Comparison of ENCODE assay signal across 1 cellular context in genomic region chr12:93380480-93381121, GRCh38.
A peak's percentile ranks its signal among the peaks of the same experiment; 100 is the strongest.
TF ChIP-seq lines count a peak whose summit lies in the region.

No MANE protein-coding gene starts in this region.

TF ChIP-seq in SK-N-SH, 30 proteins besides CTCF, POLR2A, EP300 and RAD21 (continued from another document):
- no peak for TF ChIP-seq REST (IDR thresholded peaks at IDR 0.05; ENCODE audit: low read depth, low read length)
- no peak for TF ChIP-seq RCOR1 (IDR thresholded peaks at IDR 0.05; ENCODE audit: low read length)
- 0 out of 2 replicates have a peak, but pooled peaks have one; percentile 26 for TF ChIP-seq FOXM1 (IDR thresholded peaks at IDR 0.05; ENCODE audit: low read depth)
- no peak for TF ChIP-seq ELF1 (IDR thresholded peaks at IDR 0.05)
- TF ChIP-seq IRF3 (IDR thresholded peaks at IDR 0.05; ENCODE audit: low read depth, low read length), result no peak
- TF ChIP-seq GABPA (IDR thresholded peaks at IDR 0.05; ENCODE audit: low read depth), result no peak
- TF ChIP-seq MEF2A (IDR thresholded peaks at IDR 0.05; ENCODE audit: borderline replicate concordance, low read depth), result no peak
- TF ChIP-seq RFX5 (IDR thresholded peaks at IDR 0.05; ENCODE audit: low read length), result no peak
- TF ChIP-seq TEAD4 (IDR thresholded peaks at IDR 0.05; ENCODE audit: borderline replicate concordance, insufficient read depth), result no peak
- peak; percentile 44; the same call in 1 of the 2 replicates for TF ChIP-seq JUND (IDR thresholded peaks at IDR 0.05)
- no peak for TF ChIP-seq TAF1 (IDR thresholded peaks at IDR 0.05; ENCODE audit: borderline replicate concordance, low read depth, low read length)
- TF ChIP-seq CHD2 (IDR thresholded peaks at IDR 0.05; ENCODE audit: low read length, partially characterized antibody), result no peak
- peak; percentile 17; the same call in 1 of the 2 replicates for TF ChIP-seq PBX3 (IDR thresholded peaks at IDR 0.05)
- TF ChIP-seq MAX (IDR thresholded peaks at IDR 0.05; ENCODE audit: low read depth), result no peak
- no peak for TF ChIP-seq ZBTB33 (IDR thresholded peaks at IDR 0.05; ENCODE audit: borderline replicate concordance, low read depth)
- TF ChIP-seq YY1 (IDR thresholded peaks at IDR 0.05; ENCODE audit: low read depth), result no peak
- TF ChIP-seq FOSL2 (IDR thresholded peaks at IDR 0.05; ENCODE audit: borderline replicate concordance, low read depth), result peak; percentile 51; the same call in 1 of the 2 replicates
- TF ChIP-seq GATA2 (CRISPR knock-in tag; IDR thresholded peaks at IDR 0.05), result no peak
- no peak for TF ChIP-seq EZH2phosphoT487 (IDR thresholded peaks at IDR 0.05; ENCODE audit: borderline replicate concordance, low read depth)
- no peak for TF ChIP-seq MXI1 (IDR thresholded peaks at IDR 0.05; ENCODE audit: low read depth, low read length)
- peak; percentile 44; the same call in 1 of the 2 replicates for TF ChIP-seq SMC3 (IDR thresholded peaks at IDR 0.05; ENCODE audit: low read depth, low read length)
- TF ChIP-seq USF1 (IDR thresholded peaks at IDR 0.05; ENCODE audit: borderline replicate concordance, low read depth), result no peak
- TF ChIP-seq TCF12 (IDR thresholded peaks at IDR 0.05), result peak; percentile 72
- TF ChIP-seq RXRA (IDR thresholded peaks at IDR 0.05; ENCODE audit: borderline replicate concordance, low read depth), result no peak
- peak; percentile 45; the same call in 1 of the 2 replicates for TF ChIP-seq POLR2AphosphoS5 (IDR thresholded peaks at IDR 0.05; ENCODE audit: low read depth, low read length)
- no peak for TF ChIP-seq NFIC (IDR thresholded peaks at IDR 0.05; ENCODE audit: borderline replicate concordance)
TF ChIP-seq in SK-N-SH: peak in this region for 7.
